9 cellular contexts compared by ENCODE assay signal in genomic region chr3:129558772-129559564, GRCh38. TPM values are rescaled to one million over a fixed set of nuclear protein-coding genes. Genes with fewer than 3 reads are reported as not detected.
A peak's percentile ranks its signal among the peaks of the same experiment; 100 is the strongest.
DNase-seq lines count a peak whose midpoint lies in the region; ATAC-seq and TF ChIP-seq lines count a peak whose summit lies in the region.
"Had no signal": no experiment of that assay in that cellular context is flagged by ENCODE, and none has a peak within 500 bp of the region (broad histone marks: within the 10 kb centered on the region; RNA-seq: fewer than 3 reads in every experiment).

No MANE protein-coding gene starts in this region.

- TF ChIP-seq CTCF in OCI-LY3 (IDR thresholded peaks at IDR 0.05; ENCODE audit: low read depth, low read length) (no peak), esophagus squamous epithelium (IDR thresholded peaks at IDR 0.05) (no peak), CD14-positive monocyte (IDR thresholded peaks at IDR 0.05) (no peak)

- WGBS in esophagus squamous epithelium, 2 donors, result 60 to 78% methylated on average over 2 to 3 of the region's 11 CpGs

- peak overlapping the region; percentile 89 for H3K27ac Mint-ChIP-seq in stimulated activated effector memory CD8-positive, alpha-beta T cell treated with anti-CD3 and anti-CD28 coated beads, Interleukin-12 subunit alpha, Interleukin-12 subunit beta, amount 100 ng/mL, for 72 hours
- peak overlapping the region in 2 of 7 donors; percentile 6 to 61 for H3K27ac Mint-ChIP-seq in CD14-positive monocyte
- H3K27ac Mint-ChIP-seq in activated T-cell treated with anti-CD3 and anti-CD28 coated beads, Interleukin-2, amount 50 U/mL, for 24 hours, result no peak overlapping the region

- H3K4me2 ChIP-seq in OCI-LY3 (ENCODE audit: low read length), result peak overlapping the region; percentile 14; the same call in 1 of the 2 replicates

- peaks cover 29% of the 10 kb centered on the region for H3K36me3 Mint-ChIP-seq in stimulated activated effector memory CD8-positive, alpha-beta T cell treated with anti-CD3 and anti-CD28 coated beads, Interleukin-12 subunit alpha, Interleukin-12 subunit beta, amount 100 ng/mL, for 72 hours
- H3K36me3 Mint-ChIP-seq in CD14-positive monocyte, result peaks cover 69 to 82% of the 10 kb centered on the region in 2 donors
- no peaks in the 10 kb centered on the region for H3K36me3 Mint-ChIP-seq in activated T-cell treated with anti-CD3 and anti-CD28 coated beads, Interleukin-2, amount 50 U/mL, for 24 hours (ENCODE audit: low read depth)

- peak; percentile 49 for ATAC-seq in GM19438 (IDR thresholded peaks at IDR 0.05; ENCODE audit: low read depth, unreplicated experiment)
- ATAC-seq in stimulated activated effector memory CD8-positive, alpha-beta T cell treated with anti-CD3 and anti-CD28 coated beads, Interleukin-12 subunit alpha, Interleukin-12 subunit beta, amount 100 ng/mL, for 72 hours, result peak; percentile 23

- no peaks in the 10 kb centered on the region for H3K79me2 ChIP-seq in OCI-LY3 (ENCODE audit: low read length)

- H3K4me1 ChIP-seq in OCI-LY3 (ENCODE audit: low read length) (peaks cover 38% of the 10 kb centered on the region), esophagus squamous epithelium (peaks cover 14 to 90% (median 42%) of the 10 kb centered on the region in 3 donors)

- no peaks in the 10 kb centered on the region for H3K36me3 ChIP-seq in OCI-LY3 (replicated peaks; ENCODE audit: low read depth, low read length)
- peaks cover 0 to 62% (median 0%) of the 10 kb centered on the region in 3 donors for H3K36me3 ChIP-seq in esophagus squamous epithelium

- H4K20me1 ChIP-seq in OCI-LY3 (ENCODE audit: insufficient read depth, low read length), result no peaks in the 10 kb centered on the region

- H3K27ac ChIP-seq in OCI-LY3 (ENCODE audit: low read length), result no peak overlapping the region
- H3K27ac ChIP-seq in esophagus squamous epithelium, result peak overlapping the region in 3 of 4 donors; percentile 82 to 86 (median 85)

- TF ChIP-seq POLR2A in esophagus squamous epithelium (IDR thresholded peaks at IDR 0.05), result no peak

- peak overlapping the region; percentile 14 for H3K4me3 Mint-ChIP-seq in stimulated activated effector memory CD8-positive, alpha-beta T cell treated with anti-CD3 and anti-CD28 coated beads, Interleukin-12 subunit alpha, Interleukin-12 subunit beta, amount 100 ng/mL, for 72 hours
- H3K4me3 Mint-ChIP-seq in CD14-positive monocyte, result no peak overlapping the region
- no peak overlapping the region for H3K4me3 Mint-ChIP-seq in activated T-cell treated with anti-CD3 and anti-CD28 coated beads, Interleukin-2, amount 50 U/mL, for 24 hours

- no peak overlapping the region; the same call in 1 of the 2 replicates for H3K9ac ChIP-seq in OCI-LY3 (ENCODE audit: low read length)

- peaks cover 39% of the 10 kb centered on the region for H3K4me1 Mint-ChIP-seq in stimulated activated effector memory CD8-positive, alpha-beta T cell treated with anti-CD3 and anti-CD28 coated beads, Interleukin-12 subunit alpha, Interleukin-12 subunit beta, amount 100 ng/mL, for 72 hours
- H3K4me1 Mint-ChIP-seq in CD14-positive monocyte, result peaks cover 20% of the 10 kb centered on the region
- peaks cover 12% of the 10 kb centered on the region for H3K4me1 Mint-ChIP-seq in activated T-cell treated with anti-CD3 and anti-CD28 coated beads, Interleukin-2, amount 50 U/mL, for 24 hours (ENCODE audit: low read depth)

- peak overlapping the region; percentile 76; the same call in 1 of the 2 replicates for H2AFZ ChIP-seq in OCI-LY3 (ENCODE audit: low read depth, low read length)

- DNase-seq in esophagus squamous epithelium (lab: John Stamatoyannopoulos, UW), result no peak
- DNase-seq in stimulated activated effector memory CD8-positive, alpha-beta T cell treated with anti-CD3 and anti-CD28 coated beads, Interleukin-12 subunit alpha, Interleukin-12 subunit beta, amount 100 ng/mL, for 72 hours (ENCODE audit: low spot score in 2 of 2), result no peak
- no peak for DNase-seq in CD14-positive monocyte (ENCODE audit: low spot score)
- no peak for DNase-seq in NCI-H146 treated with DMSO at 0.1 percent for 48 hours (lab: John Stamatoyannopoulos, UW; ENCODE audit: unreplicated experiment)
- no peak for DNase-seq in activated T-cell treated with anti-CD3 and anti-CD28 coated beads, Interleukin-2, amount 50 U/mL, for 24 hours
- no peak for DNase-seq in OCI-M2 (lab: John Stamatoyannopoulos, UW; ENCODE audit: unreplicated experiment)
- DNase-seq: OCI-M1 had no signal

- H3K9me3 Mint-ChIP-seq in stimulated activated effector memory CD8-positive, alpha-beta T cell treated with anti-CD3 and anti-CD28 coated beads, Interleukin-12 subunit alpha, Interleukin-12 subunit beta, amount 100 ng/mL, for 72 hours, result no peaks in the 10 kb centered on the region
- H3K9me3 Mint-ChIP-seq in CD14-positive monocyte, result no peaks in the 10 kb centered on the region
- no peaks in the 10 kb centered on the region for H3K9me3 Mint-ChIP-seq in activated T-cell treated with anti-CD3 and anti-CD28 coated beads, Interleukin-2, amount 50 U/mL, for 24 hours

- H3K9me3 ChIP-seq in OCI-LY3 (ENCODE audit: insufficient read depth, low read length), result no peaks in the 10 kb centered on the region
- H3K9me3 ChIP-seq in esophagus squamous epithelium, result no peaks in the 10 kb centered on the region

- intact Hi-C loops in esophagus squamous epithelium (cut with DNase I) (no loop called here), CD14-positive monocyte (cut with micrococcal nuclease) (no loop called here)

- H3K27me3 ChIP-seq in OCI-LY3 (ENCODE audit: low read depth, low read length), result peaks cover 13% of the 10 kb centered on the region
- no peaks in the 10 kb centered on the region for H3K27me3 ChIP-seq in esophagus squamous epithelium

- H3K27me3 Mint-ChIP-seq in CD14-positive monocyte (ENCODE audit: low read depth in 3 of 3), result no peaks in the 10 kb centered on the region
- peaks cover 8% of the 10 kb centered on the region for H3K27me3 Mint-ChIP-seq in activated T-cell treated with anti-CD3 and anti-CD28 coated beads, Interleukin-2, amount 50 U/mL, for 24 hours

- H3K4me3 ChIP-seq in OCI-LY3 (ENCODE audit: low read length), result no peak overlapping the region
- no peak overlapping the region for H3K4me3 ChIP-seq in esophagus squamous epithelium

RNA-seq across cellular contexts. Expression of gene H1-8, which starts 16.0 kb away (rescaled TPM):
- total RNA-seq in esophagus squamous epithelium, result not detected
- not detected for polyA plus RNA-seq in CD14-positive monocyte

RNA-seq across cellular contexts. Expression of gene RHO, which starts 30.5 kb away (rescaled TPM):
- not detected for total RNA-seq in esophagus squamous epithelium
- not detected for polyA plus RNA-seq in CD14-positive monocyte

RNA-seq across cellular contexts. Expression of gene PLXND1, which starts 47.5 kb away (rescaled TPM):
- 10 to 100 TPM in 3 of 4 donors, 1 to 10 TPM in 1; 4.5 to 66.0 (median 24.4) TPM for total RNA-seq in esophagus squamous epithelium
- 1 to 10 TPM; 7.1 to 9.9 TPM for polyA plus RNA-seq in CD14-positive monocyte
